In genomic region chr9:124320062-124320973, GRCh38 we compare ENCODE assay signal across 8 cellular contexts.
DNase-seq lines count a peak whose midpoint lies in the region; ATAC-seq and TF ChIP-seq lines count a peak whose summit lies in the region.

No MANE protein-coding gene starts in this region.

- H3K4me3 ChIP-seq in Jurkat, Clone E6-1 (ENCODE audit: low read length) = no peak overlapping the region
- H3K4me3 ChIP-seq in adrenal gland (no peak overlapping the region), right atrium auricular region (no peak overlapping the region)

- H3K36me3 ChIP-seq in adrenal gland (replicated peaks in 1 of 2) (peaks cover 0 to 14% of the 10 kb centered on the region in 2 donors), right atrium auricular region (peaks cover 22% of the 10 kb centered on the region)

- CTCF ChIA-PET in RWPE1 (lab: Yijun Ruan, JAX) = interaction anchor here (0.6 to 1.9 kb wide), 10 partner anchors 9 to 1285 kb away, joined by 3 to 10 read pairs (median 3); no protein-coding TSS in a partner anchor

- POLR2A ChIA-PET in RWPE1 (lab: Yijun Ruan, JAX; ENCODE audit: low non-redundant PET) = no interaction called here

- H3K27me3 ChIP-seq in adrenal gland = no peaks in the 10 kb centered on the region
- no peaks in the 10 kb centered on the region for H3K27me3 ChIP-seq in right atrium auricular region

- ATAC-seq in sciatic nerve (peak; percentile 88), HG03469 (IDR thresholded peaks at IDR 0.05; ENCODE audit: unreplicated experiment) (no peak), GM21515 (IDR thresholded peaks at IDR 0.05; ENCODE audit: unreplicated experiment) (no peak)

- H3K4me1 ChIP-seq in adrenal gland (replicated peaks in 1 of 2) (no peaks in the 10 kb centered on the region), right atrium auricular region (peaks cover 0 to 8% of the 10 kb centered on the region in 2 donors)

- no peaks in the 10 kb centered on the region for H3K9me3 ChIP-seq in adrenal gland (replicated peaks in 1 of 3)
- no peaks in the 10 kb centered on the region for H3K9me3 ChIP-seq in right atrium auricular region

- WGBS in adrenal gland, 4 donors = 51 to 64% (median 55%) methylated on average over 12 to 17 of the region's 17 CpGs

- DNase-seq in DMS53 treated with DMSO at 0.1 percent for 48 hours (lab: John Stamatoyannopoulos, UW; ENCODE audit: unreplicated experiment) = peak; percentile 48
- DNase-seq in Jurkat, Clone E6-1 (ENCODE audit: low read depth, low spot score) = peak; percentile 15
- DNase-seq in RWPE1 (ENCODE audit: low spot score) = peak; percentile 90
- DNase-seq in adrenal gland = peak; percentile 67 to 87 (median 76)
- DNase-seq in right atrium auricular region (ENCODE audit: low spot score) = peak; percentile 81
- peak; percentile 85 for DNase-seq in sciatic nerve (ENCODE audit: low spot score)

- TF ChIP-seq CTCF in RWPE1 (conservative IDR thresholded peaks at IDR 0.05; ENCODE audit: low read depth) (peak; percentile 97), adrenal gland (IDR thresholded peaks at IDR 0.05) (peak; percentile 76 to 89 (median 84)), right atrium auricular region (IDR thresholded peaks at IDR 0.05) (peak; percentile 68 to 90)

- H3K27ac ChIP-seq in RWPE1 = peak overlapping the region; percentile 42
- H3K27ac ChIP-seq in adrenal gland = no peak overlapping the region
- H3K27ac ChIP-seq in right atrium auricular region = no peak overlapping the region

- TF ChIP-seq POLR2A in adrenal gland (IDR thresholded peaks at IDR 0.05) = no peak

- intact Hi-C loops in adrenal gland (cut with DNase I) (loop anchor here in 1 of 2 donors (5.0 kb wide), 1 partner anchor 188 kb away; no protein-coding TSS in a partner anchor), sciatic nerve (cut with DNase I) (loop anchor here (5.0 kb wide), 1 partner anchor 193 kb away; no protein-coding TSS in a partner anchor)

Comparison
In these comparisons a context has a peak if more than half of its experiments do, and no peak if none do; other contexts are left out.
1. DNase-seq: peak in every context shown above with its lines; median percentile 90 in RWPE1; 85 in sciatic nerve; 81 in right atrium auricular region; 76 in adrenal gland; 48 in DMS53 treated with DMSO at 0.1 percent for 48 hours; 15 in Jurkat, Clone E6-1.